In the genomic region with DNA sequence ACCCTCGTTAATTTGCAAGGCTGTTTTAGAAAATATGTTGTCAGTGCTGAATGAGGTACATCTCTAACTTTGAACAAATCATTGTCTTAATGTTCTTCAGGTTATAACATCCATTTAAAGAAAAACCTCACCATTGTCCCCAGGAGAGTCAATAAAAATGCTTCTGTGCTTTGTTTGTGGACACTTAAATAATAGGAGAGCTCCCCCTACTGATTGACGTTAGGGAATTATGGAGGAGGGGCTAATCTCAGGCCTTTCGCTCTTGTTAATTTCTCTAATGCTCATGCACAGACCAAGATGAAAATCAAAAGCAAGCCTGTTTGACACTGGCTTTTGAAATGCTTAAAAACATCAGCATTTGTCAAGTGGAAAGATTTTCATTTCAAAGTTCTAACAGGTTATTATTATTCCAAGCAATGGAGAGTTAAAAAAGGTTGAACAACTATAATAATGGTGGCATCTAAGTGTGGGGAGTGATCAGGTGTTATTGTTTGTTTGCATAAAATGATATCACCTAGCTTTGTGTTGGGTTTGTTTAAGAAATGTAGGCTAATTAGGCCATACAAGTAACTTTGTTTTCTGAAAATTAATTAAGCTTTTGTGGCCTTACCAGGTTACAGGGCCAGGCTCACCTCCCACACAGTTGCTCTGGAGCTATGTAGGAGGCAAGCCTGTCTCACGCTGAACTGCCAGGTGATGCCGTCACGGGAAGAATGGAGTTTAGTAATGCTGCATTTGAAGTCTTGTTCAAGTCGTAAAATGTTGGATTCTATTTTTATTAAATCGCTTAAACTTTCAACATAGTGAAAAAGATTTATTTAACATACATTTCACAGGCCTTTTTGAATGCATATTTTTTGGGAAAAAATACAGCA, we compare ENCODE assay signal across 1 cellular context.
TF ChIP-seq lines count a peak whose summit lies in the region.

No MANE protein-coding gene starts in this region.

TF ChIP-seq in IMR-90, 13 proteins besides CTCF, POLR2A, EP300 and RAD21:
- TF ChIP-seq RFX5 (IDR thresholded peaks at IDR 0.05; ENCODE audit: low read depth, low read length) (no peak), RCOR1 (IDR thresholded peaks at IDR 0.05; ENCODE audit: insufficient replicate concordance, low read length) (no peak), SMC3 (IDR thresholded peaks at IDR 0.05; ENCODE audit: low read depth, low read length) (peak; percentile 53), CHD1 (IDR thresholded peaks at IDR 0.05; ENCODE audit: low read depth, low read length) (no peak), CEBPB (IDR thresholded peaks at IDR 0.05; ENCODE audit: low read depth, low read length) (no peak)
